ENCODE assay signal across 1 cellular context in genomic region chr17:2628922-2629321, GRCh38.
TF ChIP-seq lines count a peak whose summit lies in the region.

No MANE protein-coding gene starts in this region.

TF ChIP-seq in GM12878, 131 proteins besides CTCF, POLR2A, EP300 and RAD21 (continued from another document):
- TF ChIP-seq ZNF217 (IDR thresholded peaks at IDR 0.05) (peak; percentile 41; the same call in 1 of the 2 replicates), ATF7 (IDR thresholded peaks at IDR 0.05; ENCODE audit: low read depth) (peak; percentile 53; the same call in 1 of the 2 replicates), RELB (IDR thresholded peaks at IDR 0.05; ENCODE audit: low read depth) (peak; percentile 35; the same call in 1 of the 2 replicates)
